Comparison of ENCODE assay signal across 17 cellular contexts in the genomic region with DNA sequence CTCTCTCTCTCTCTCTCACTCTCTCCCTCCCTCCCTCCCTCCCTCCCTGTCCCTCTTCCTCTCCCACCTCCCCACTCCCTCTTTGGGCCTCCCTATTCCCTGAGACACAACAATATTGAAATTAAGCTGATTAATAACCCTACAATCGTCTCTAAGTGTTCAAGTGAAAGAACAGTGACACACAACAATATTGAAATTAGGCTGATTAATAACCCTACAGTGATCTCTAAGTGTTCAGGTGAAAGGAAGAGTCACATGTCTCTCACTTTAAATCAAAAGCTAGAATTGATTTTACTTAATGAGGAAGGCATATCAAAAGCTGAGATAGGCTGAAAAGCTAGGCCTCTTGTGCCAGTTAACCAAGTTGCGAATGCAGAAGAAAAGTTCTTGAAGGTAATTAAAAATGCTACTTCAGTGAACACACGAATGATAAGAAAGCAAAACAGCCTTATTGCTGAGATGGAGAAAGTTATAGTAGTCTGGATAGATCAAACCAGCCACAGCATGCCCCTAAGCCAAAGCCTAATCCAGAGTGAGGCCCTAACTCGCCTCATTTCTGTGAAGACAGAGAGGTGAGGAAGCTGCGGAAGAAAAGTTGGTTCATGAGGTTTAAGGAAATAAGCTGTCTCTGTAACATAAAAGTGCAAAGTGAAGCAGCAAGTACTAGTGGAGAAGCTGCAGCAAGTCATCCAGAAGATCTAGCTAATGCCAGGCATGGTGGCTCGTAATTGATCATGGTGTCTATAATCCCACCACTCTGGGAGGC. TPM values are rescaled to one million over a fixed set of nuclear protein-coding genes. Genes with fewer than 3 reads are reported as not detected.
DNase-seq lines count a peak whose midpoint lies in the region; ATAC-seq and TF ChIP-seq lines count a peak whose summit lies in the region.
"Had no signal": no experiment of that assay in that cellular context is flagged by ENCODE, and none has a peak within 500 bp of the region (broad histone marks: within the 10 kb centered on the region; RNA-seq: fewer than 3 reads in every experiment).

No MANE protein-coding gene starts in this region.

- intact Hi-C loops in dorsolateral prefrontal cortex (cut with DNase I) = no loop called here

- H3K27ac Mint-ChIP-seq in activated naive CD4-positive, alpha-beta T cell treated with anti-CD3 and anti-CD28 coated beads, Interleukin-2, amount 50 U/mL, for 24 hours = peak overlapping the region; percentile 92
- H3K27ac Mint-ChIP-seq in T-helper 17 cell = peak overlapping the region; percentile 98
- peak overlapping the region; percentile 58 for H3K27ac Mint-ChIP-seq in central memory CD8-positive, alpha-beta T cell (ENCODE audit: low read depth)
- peak overlapping the region; percentile 51 for H3K27ac Mint-ChIP-seq in stimulated activated naive B cell treated with anti-CD40 and anti-IgM and Interleukin-4, amounts not matched to agents 10 μg/mL and 1 μg/mL and 100 μg/mL, for 72 hours

- H3K27me3 ChIP-seq in dorsolateral prefrontal cortex = no peaks in the 10 kb centered on the region
- H3K27me3 ChIP-seq: pancreas, uterus had no signal

- H3K9me3 Mint-ChIP-seq in activated naive CD4-positive, alpha-beta T cell treated with anti-CD3 and anti-CD28 coated beads, Interleukin-2, amount 50 U/mL, for 24 hours = no peaks in the 10 kb centered on the region
- no peaks in the 10 kb centered on the region for H3K9me3 Mint-ChIP-seq in central memory CD8-positive, alpha-beta T cell
- peaks cover 0 to 3% of the 10 kb centered on the region in 2 donors for H3K9me3 Mint-ChIP-seq in stimulated activated naive B cell treated with anti-CD40 and anti-IgM and Interleukin-4, amounts not matched to agents 10 μg/mL and 1 μg/mL and 100 μg/mL, for 72 hours

- no peak overlapping the region for H3K27ac ChIP-seq in dorsolateral prefrontal cortex
- H3K27ac ChIP-seq: KMS-11, pancreas, uterus, VCaP had no signal

- H3K27me3 Mint-ChIP-seq in activated naive CD4-positive, alpha-beta T cell treated with anti-CD3 and anti-CD28 coated beads, Interleukin-2, amount 50 U/mL, for 24 hours = no peaks in the 10 kb centered on the region
- H3K27me3 Mint-ChIP-seq in T-helper 17 cell = no peaks in the 10 kb centered on the region
- H3K27me3 Mint-ChIP-seq in central memory CD8-positive, alpha-beta T cell = no peaks in the 10 kb centered on the region
- H3K27me3 Mint-ChIP-seq in stimulated activated naive B cell treated with anti-CD40 and anti-IgM and Interleukin-4, amounts not matched to agents 10 μg/mL and 1 μg/mL and 100 μg/mL, for 72 hours = no peaks in the 10 kb centered on the region

- H3K9me3 ChIP-seq in T-helper 17 cell (ENCODE audit: control insufficient read depth, low read length, poor library complexity, severe bottlenecking) = no peaks in the 10 kb centered on the region
- H3K9me3 ChIP-seq: pancreas, uterus had no signal

- peak; percentile 9 for ATAC-seq in T-helper 17 cell
- ATAC-seq in central memory CD8-positive, alpha-beta T cell (replicated peaks; ENCODE audit: extremely low read depth, poor library complexity, severe bottlenecking) = peak; percentile 8
- ATAC-seq in stimulated activated naive B cell treated with anti-CD40 and anti-IgM and Interleukin-4, amounts not matched to agents 10 μg/mL and 1 μg/mL and 100 μg/mL, for 72 hours (replicated peaks) = no peak
- ATAC-seq: pancreas, sciatic nerve had no signal

- H3K4me3 ChIP-seq in dorsolateral prefrontal cortex = no peak overlapping the region
- H3K4me3 ChIP-seq: pancreas, uterus had no signal

- H3K4me1 Mint-ChIP-seq in activated naive CD4-positive, alpha-beta T cell treated with anti-CD3 and anti-CD28 coated beads, Interleukin-2, amount 50 U/mL, for 24 hours = peaks cover 38% of the 10 kb centered on the region
- H3K4me1 Mint-ChIP-seq in T-helper 17 cell = peaks cover 69% of the 10 kb centered on the region
- H3K4me1 Mint-ChIP-seq in central memory CD8-positive, alpha-beta T cell = peaks cover 66% of the 10 kb centered on the region
- H3K4me1 Mint-ChIP-seq in stimulated activated naive B cell treated with anti-CD40 and anti-IgM and Interleukin-4, amounts not matched to agents 10 μg/mL and 1 μg/mL and 100 μg/mL, for 72 hours = peaks cover 36 to 68% of the 10 kb centered on the region in 2 donors

- H3K4me3 Mint-ChIP-seq in activated naive CD4-positive, alpha-beta T cell treated with anti-CD3 and anti-CD28 coated beads, Interleukin-2, amount 50 U/mL, for 24 hours = peak overlapping the region; percentile 76
- peak overlapping the region; percentile 72 for H3K4me3 Mint-ChIP-seq in T-helper 17 cell
- H3K4me3 Mint-ChIP-seq in central memory CD8-positive, alpha-beta T cell = no peak overlapping the region
- H3K4me3 Mint-ChIP-seq in stimulated activated naive B cell treated with anti-CD40 and anti-IgM and Interleukin-4, amounts not matched to agents 10 μg/mL and 1 μg/mL and 100 μg/mL, for 72 hours = no peak overlapping the region

- H3K36me3 Mint-ChIP-seq in activated naive CD4-positive, alpha-beta T cell treated with anti-CD3 and anti-CD28 coated beads, Interleukin-2, amount 50 U/mL, for 24 hours = peaks cover 29% of the 10 kb centered on the region
- H3K36me3 Mint-ChIP-seq in T-helper 17 cell (ENCODE audit: low read depth) = peaks cover 14% of the 10 kb centered on the region
- peaks cover 27% of the 10 kb centered on the region for H3K36me3 Mint-ChIP-seq in central memory CD8-positive, alpha-beta T cell (ENCODE audit: insufficient read depth)
- H3K36me3 Mint-ChIP-seq in stimulated activated naive B cell treated with anti-CD40 and anti-IgM and Interleukin-4, amounts not matched to agents 10 μg/mL and 1 μg/mL and 100 μg/mL, for 72 hours = peaks cover 50 to 67% of the 10 kb centered on the region in 2 donors

- no peak for TF ChIP-seq CTCF in dorsolateral prefrontal cortex (IDR thresholded peaks at IDR 0.05 in 54 of 56, conservative IDR thresholded peaks at IDR 0.05 in 2 of 56; ENCODE audit: low read depth in 1 of 56, partially characterized antibody in 56 of 56)

- no peak for DNase-seq in activated naive CD4-positive, alpha-beta T cell (lab: John Stamatoyannopoulos, UW)
- DNase-seq in T-helper 17 cell (no peak), NCI-H1694 (lab: John Stamatoyannopoulos, UW) (no peak), NCI-H226 (no peak), dorsolateral prefrontal cortex (no peak)
- DNase-seq in central memory CD8-positive, alpha-beta T cell (ENCODE audit: low spot score in 2 of 2) = no peak
- DNase-seq in stimulated activated naive B cell treated with anti-CD40 and anti-IgM and Interleukin-4, amounts not matched to agents 10 μg/mL and 1 μg/mL and 100 μg/mL, for 72 hours = no peak
- DNase-seq: COR-L47, HCEC 1CT, NCI-H2029, NCI-H510A treated with DMSO at 0.1 percent for 48 hours, pancreas, uterus had no signal

RNA-seq across cellular contexts. Expression of a gene that starts 21.3 kb away (rescaled TPM):
- total RNA-seq in T-helper 17 cell = 100 to 1,000 TPM in 1 of 2 donors, 10 to 100 TPM in 1; 87.8 to 108 TPM
- 10 to 100 TPM in 119 of 120 experiments, 1 to 10 TPM in 1; 9.9 to 32.5 (median 19.8) TPM for total RNA-seq in dorsolateral prefrontal cortex

Comparison
In these comparisons a context has a peak if more than half of its experiments do, and no peak if none do; other contexts are left out.
1. H3K4me3 Mint-ChIP-seq: peak in activated naive CD4-positive, alpha-beta T cell treated with anti-CD3 and anti-CD28 coated beads, Interleukin-2, amount 50 U/mL, for 24 hours (single experiment) and T-helper 17 cell (single experiment); none in central memory CD8-positive, alpha-beta T cell (single experiment) and stimulated activated naive B cell treated with anti-CD40 and anti-IgM and Interleukin-4, amounts not matched to agents 10 μg/mL and 1 μg/mL and 100 μg/mL, for 72 hours (0 of 2).
2. ATAC-seq: peak in T-helper 17 cell (single experiment) and central memory CD8-positive, alpha-beta T cell (single experiment); none in stimulated activated naive B cell treated with anti-CD40 and anti-IgM and Interleukin-4, amounts not matched to agents 10 μg/mL and 1 μg/mL and 100 μg/mL, for 72 hours (0 of 2).
3. Peak in every context shown above with its lines, with median percentiles within 50 percentile points of each other: H3K27ac Mint-ChIP-seq.